ENCODE assay signal across 13 cellular contexts in the genomic region with DNA sequence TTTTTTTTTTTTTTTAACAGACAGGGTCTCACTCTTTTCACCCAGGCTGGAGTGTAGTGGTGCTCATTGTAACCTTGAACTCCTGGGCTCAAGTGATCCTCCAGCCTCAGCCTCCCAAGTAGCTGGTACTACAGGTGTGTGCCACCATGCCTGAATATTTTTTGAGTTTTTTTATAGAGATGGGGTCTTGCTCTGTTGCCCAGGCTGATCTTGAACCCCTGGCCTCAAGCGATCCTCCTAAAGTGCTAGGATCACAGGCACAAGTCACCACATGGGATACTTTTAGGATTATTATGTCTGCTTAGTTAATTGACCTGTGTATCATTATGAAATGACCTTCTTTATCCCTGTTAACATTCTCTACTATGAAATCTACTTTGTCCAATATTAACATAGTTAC. TPM values are rescaled to one million over a fixed set of nuclear protein-coding genes. Genes with fewer than 3 reads are reported as not detected.
DNase-seq lines count a peak whose midpoint lies in the region; ATAC-seq, FAIRE-seq and TF ChIP-seq lines count a peak whose summit lies in the region.
"Had no signal": no experiment of that assay in that cellular context is flagged by ENCODE, and none has a peak within 500 bp of the region (broad histone marks: within the 10 kb centered on the region; RNA-seq: fewer than 3 reads in every experiment).

No MANE protein-coding gene starts in this region.

- peak; percentile 35 for ATAC-seq in activated CD4-positive, alpha-beta T cell treated with anti-CD3 and anti-CD28 coated beads for 36 hours
- ATAC-seq in stimulated activated naive CD8-positive, alpha-beta T cell treated with anti-CD3 and anti-CD28 coated beads, Interleukin-15, Interleukin-2, amounts not matched to agents 100 U/mL and 50 U/mL, for 24 hours, result no peak

- H3K9ac ChIP-seq in endothelial cell of umbilical vein (replicated peaks; ENCODE audit: extremely low read depth, insufficient read depth, low read length) (no peak overlapping the region), neural progenitor cell (no peak overlapping the region)

- no TSS peak for BruUV-seq in endothelial cell of umbilical vein (replicated peaks; lab: Mats Ljungman, UMichigan)

- CTCF ChIA-PET in activated CD4-positive, alpha-beta T cell treated with anti-CD3 and anti-CD28 coated beads for 36 hours (lab: Charles Lee), result interaction anchor here (0.6 to 7.6 kb wide), 39 partner anchors 10 to 374 kb away, joined by 3 to 198 read pairs (median 7); a partner anchor contains a TSS
- CTCF ChIA-PET in endothelial cell of umbilical vein (lab: Charles Lee), result interaction anchor here (0.7 to 7.7 kb wide), 30 partner anchors 9 to 367 kb away, joined by 3 to 427 read pairs (median 6); a partner anchor contains a TSS

- no peak overlapping the region for H2AFZ ChIP-seq in endothelial cell of umbilical vein (ENCODE audit: low read depth, low read length)
- no peak overlapping the region for H2AFZ ChIP-seq in neural progenitor cell (replicated peaks)
- H2AFZ ChIP-seq: GM23338 had no signal

- H3K36me3 ChIP-seq in endothelial cell of umbilical vein (ENCODE audit: control insufficient read depth in 2 of 2, extremely low read depth in 1 of 2, insufficient read depth in 2 of 2, low read length in 2 of 2) (no peaks in the 10 kb centered on the region), neural progenitor cell (no peaks in the 10 kb centered on the region)
- H3K36me3 ChIP-seq: SJSA1 had no signal

- H4K20me1 ChIP-seq in endothelial cell of umbilical vein (replicated peaks; ENCODE audit: control insufficient read depth, extremely low read depth, insufficient read depth, low read length), result no peaks in the 10 kb centered on the region
- H4K20me1 ChIP-seq in neural progenitor cell (ENCODE audit: low read depth), result no peaks in the 10 kb centered on the region
- H4K20me1 ChIP-seq: BLaER1 treated with 17β-estradiol and CSF1 and Interleukin-3, amounts not matched to agents 10 nM and 100 nM had no signal

- no peak for TF ChIP-seq CTCF in endothelial cell of umbilical vein (IDR thresholded peaks at IDR 0.05; ENCODE audit: extremely low read depth in 1 of 2, insufficient read depth in 1 of 2, low read depth in 1 of 2, low read length in 2 of 2)
- TF ChIP-seq CTCF in neural progenitor cell (IDR thresholded peaks at IDR 0.05), result no peak

- no peaks in the 10 kb centered on the region for H3K9me1 ChIP-seq in endothelial cell of umbilical vein (replicated peaks; ENCODE audit: control insufficient read depth, extremely low read depth, insufficient read depth, low read length)

- H3K9me3 ChIP-seq in endothelial cell of umbilical vein (replicated peaks; ENCODE audit: control insufficient read depth, insufficient read depth, low read length), result no peaks in the 10 kb centered on the region
- no peaks in the 10 kb centered on the region for H3K9me3 ChIP-seq in neural progenitor cell (ENCODE audit: low read depth)
- H3K9me3 ChIP-seq: Caco-2, SJSA1 had no signal

- H3K27ac ChIP-seq in endothelial cell of umbilical vein (ENCODE audit: insufficient read depth, low read depth, low read length) (no peak overlapping the region), neural progenitor cell (no peak overlapping the region)
- H3K27ac ChIP-seq: 22Rv1; BLaER1 treated with 17β-estradiol and CSF1 and Interleukin-3, amounts not matched to agents 10 nM and 100 nM; SJSA1 had no signal

- no peak overlapping the region for H3K4me3 ChIP-seq in endothelial cell of umbilical vein (replicated peaks in 1 of 3; ENCODE audit: insufficient read depth in 1 of 3, low read depth in 1 of 3, low read length in 3 of 3)
- no peak overlapping the region for H3K4me3 ChIP-seq in neural progenitor cell
- H3K4me3 ChIP-seq: BLaER1 treated with 17β-estradiol and CSF1 and Interleukin-3, amounts not matched to agents 10 nM and 100 nM; GM23338; SJSA1 had no signal

- POLR2A ChIA-PET in activated CD4-positive, alpha-beta T cell treated with anti-CD3 and anti-CD28 coated beads for 36 hours (lab: Charles Lee), result interaction anchor here (0.6 to 1.3 kb wide), 5 partner anchors 10 to 56 kb away, joined by 3 to 5 read pairs (median 4); no protein-coding TSS in a partner anchor
- POLR2A ChIA-PET in endothelial cell of umbilical vein (lab: Charles Lee), result no interaction called here

- peak; percentile 26 for FAIRE-seq in endothelial cell of umbilical vein (lab: Jason Lieb, UNC)

- DNase-seq in activated CD4-positive, alpha-beta T cell treated with anti-CD3 and anti-CD28 coated beads for 36 hours, result peak; percentile 4
- DNase-seq in activated CD4-positive, alpha-beta T cell treated with anti-CD3 and anti-CD28 coated beads, Interleukin-2, amount 50 U/mL, for 4 hours, result no peak
- no peak for DNase-seq in stimulated activated naive CD8-positive, alpha-beta T cell treated with anti-CD3 and anti-CD28 coated beads, Interleukin-15, Interleukin-2, amounts not matched to agents 100 U/mL and 50 U/mL, for 24 hours
- DNase-seq in endothelial cell of umbilical vein (ENCODE audit: low read depth, low spot score) (no peak), erythroblast (lab: John Stamatoyannopoulos, UW) (no peak), neural progenitor cell (ENCODE audit: low spot score) (no peak), NOMO-1 (lab: John Stamatoyannopoulos, UW; ENCODE audit: unreplicated experiment in 2 of 2) (no peak)

- H3K27me3 ChIP-seq in endothelial cell of umbilical vein (ENCODE audit: control insufficient read depth in 2 of 2, insufficient read depth in 2 of 2, low read length in 2 of 2) (peaks cover 10 to 22% of the 10 kb centered on the region in 2 experiments), neural progenitor cell (no peaks in the 10 kb centered on the region)
- H3K27me3 ChIP-seq: BLaER1 treated with 17β-estradiol and CSF1 and Interleukin-3, amounts not matched to agents 10 nM and 100 nM; SJSA1 had no signal

- TF ChIP-seq POLR2A in endothelial cell of umbilical vein (IDR thresholded peaks at IDR 0.05; ENCODE audit: low read depth, low read length) (no peak), erythroblast (IDR thresholded peaks at IDR 0.05; ENCODE audit: low read length) (no peak)

- H3K36me3 Mint-ChIP-seq in activated CD4-positive, alpha-beta T cell treated with anti-CD3 and anti-CD28 coated beads for 36 hours (ENCODE audit: low read depth), result no peaks in the 10 kb centered on the region
- H3K36me3 Mint-ChIP-seq in stimulated activated naive CD8-positive, alpha-beta T cell treated with anti-CD3 and anti-CD28 coated beads, Interleukin-15, Interleukin-2, amounts not matched to agents 100 ng/mL and 50 ng/mL, for 24 hours (ENCODE audit: low read depth), result no peaks in the 10 kb centered on the region
- H3K36me3 Mint-ChIP-seq in neural progenitor cell, result no peaks in the 10 kb centered on the region

- H3F3A ChIP-seq in neural progenitor cell (ENCODE audit: low read depth), result no peaks in the 10 kb centered on the region

- no peak overlapping the region for H3K4me3 Mint-ChIP-seq in activated CD4-positive, alpha-beta T cell treated with anti-CD3 and anti-CD28 coated beads for 36 hours
- no peak overlapping the region for H3K4me3 Mint-ChIP-seq in stimulated activated naive CD8-positive, alpha-beta T cell treated with anti-CD3 and anti-CD28 coated beads, Interleukin-15, Interleukin-2, amounts not matched to agents 100 ng/mL and 50 ng/mL, for 24 hours
- H3K4me3 Mint-ChIP-seq in neural progenitor cell, result no peak overlapping the region
- H3K4me3 Mint-ChIP-seq: GM23338 had no signal

- no peaks in the 10 kb centered on the region for H3K27me3 Mint-ChIP-seq in activated CD4-positive, alpha-beta T cell treated with anti-CD3 and anti-CD28 coated beads for 36 hours
- no peaks in the 10 kb centered on the region for H3K27me3 Mint-ChIP-seq in stimulated activated naive CD8-positive, alpha-beta T cell treated with anti-CD3 and anti-CD28 coated beads, Interleukin-15, Interleukin-2, amounts not matched to agents 100 ng/mL and 50 ng/mL, for 24 hours
- H3K27me3 Mint-ChIP-seq in neural progenitor cell (ENCODE audit: insufficient read depth, low read depth), result peaks cover 14% of the 10 kb centered on the region

- intact Hi-C loops in activated CD4-positive, alpha-beta T cell treated with anti-CD3 and anti-CD28 coated beads for 36 hours (cut with DNase I, micrococcal nuclease), result loop anchor here (1.0 to 2.0 kb wide), 6 partner anchors 11 to 119 kb away; a partner anchor contains a TSS
- intact Hi-C loops in endothelial cell of umbilical vein (cut with micrococcal nuclease), result loop anchor here (1.0 to 2.0 kb wide), 3 partner anchors 29 to 119 kb away; no protein-coding TSS in a partner anchor

- H3K4me1 ChIP-seq in endothelial cell of umbilical vein (ENCODE audit: control insufficient read depth, extremely low read depth, insufficient read depth, low read length) (no peaks in the 10 kb centered on the region), neural progenitor cell (peaks cover 4% of the 10 kb centered on the region)
- H3K4me1 ChIP-seq: Caco-2, SJSA1 had no signal

- H3K79me2 ChIP-seq in endothelial cell of umbilical vein (ENCODE audit: control insufficient read depth, insufficient read depth, low read length) (no peaks in the 10 kb centered on the region), neural progenitor cell (ENCODE audit: low read depth) (no peaks in the 10 kb centered on the region)

- H3K9me3 Mint-ChIP-seq in activated CD4-positive, alpha-beta T cell treated with anti-CD3 and anti-CD28 coated beads for 36 hours (ENCODE audit: low read depth), result no peaks in the 10 kb centered on the region
- no peaks in the 10 kb centered on the region for H3K9me3 Mint-ChIP-seq in stimulated activated naive CD8-positive, alpha-beta T cell treated with anti-CD3 and anti-CD28 coated beads, Interleukin-15, Interleukin-2, amounts not matched to agents 100 ng/mL and 50 ng/mL, for 24 hours
- H3K9me3 Mint-ChIP-seq in neural progenitor cell, result no peaks in the 10 kb centered on the region
- H3K9me3 Mint-ChIP-seq: GM23338 had no signal

- H3K27ac Mint-ChIP-seq in activated CD4-positive, alpha-beta T cell treated with anti-CD3 and anti-CD28 coated beads for 36 hours, result no peak overlapping the region
- peak overlapping the region; percentile 56 for H3K27ac Mint-ChIP-seq in stimulated activated naive CD8-positive, alpha-beta T cell treated with anti-CD3 and anti-CD28 coated beads, Interleukin-15, Interleukin-2, amounts not matched to agents 100 ng/mL and 50 ng/mL, for 24 hours
- H3K27ac Mint-ChIP-seq in neural progenitor cell, result no peak overlapping the region
- H3K27ac Mint-ChIP-seq: GM23338 had no signal

- H3K4me1 Mint-ChIP-seq in activated CD4-positive, alpha-beta T cell treated with anti-CD3 and anti-CD28 coated beads for 36 hours, result peaks cover 26% of the 10 kb centered on the region
- H3K4me1 Mint-ChIP-seq in stimulated activated naive CD8-positive, alpha-beta T cell treated with anti-CD3 and anti-CD28 coated beads, Interleukin-15, Interleukin-2, amounts not matched to agents 100 ng/mL and 50 ng/mL, for 24 hours (ENCODE audit: low read depth), result peaks cover 26% of the 10 kb centered on the region
- H3K4me1 Mint-ChIP-seq in neural progenitor cell, result peaks cover 4% of the 10 kb centered on the region

- no peak overlapping the region for H3K4me2 ChIP-seq in endothelial cell of umbilical vein (ENCODE audit: insufficient read depth, low read length)
- no peak overlapping the region for H3K4me2 ChIP-seq in neural progenitor cell
- H3K4me2 ChIP-seq: GM23338 had no signal

- dilution Hi-C loops in endothelial cell of umbilical vein (cut with MboI; ENCODE audit: extremely low pct_ligation_motif_present, low sequenced_read_pairs), result no loop called here

RNA-seq across cellular contexts. Expression of a gene that starts 38.0 kb away (rescaled TPM):
- total RNA-seq in activated CD4-positive, alpha-beta T cell treated with anti-CD3 and anti-CD28 coated beads for 36 hours, result 100 to 1,000 TPM; 223 to 239 TPM
- 0.44 and 0.60 TPM in 2 replicates for total RNA-seq in endothelial cell of umbilical vein
- polyA plus RNA-seq in endothelial cell of umbilical vein, result 0.19 and 0.23 TPM in 2 replicates
- polyA plus RNA-seq in endothelial cell of umbilical vein (2011; cell fraction: cytosol; rRNA removed), result 0.30 and 0.36 TPM in 2 replicates
- 0.59 and 0.88 TPM in 2 replicates for polyA plus RNA-seq in endothelial cell of umbilical vein (2011; cell fraction: nucleus; rRNA removed)
- 0.29 and 0.44 TPM in 2 replicates for polyA plus RNA-seq in endothelial cell of umbilical vein (2012)
- polyA minus RNA-seq in endothelial cell of umbilical vein, result 1.3 and 3.1 TPM in 2 replicates
- 8.6 TPM for polyA minus RNA-seq in endothelial cell of umbilical vein (2011; cell fraction: cytosol; rRNA and poly(A)+ RNA removed)
- polyA minus RNA-seq in endothelial cell of umbilical vein (2011; cell fraction: nucleus; rRNA and poly(A)+ RNA removed), result 0.29 and 0.53 TPM in 2 replicates
- 0.19 and 0.43 TPM in 2 replicates for total RNA-seq in neural progenitor cell (ENCODE audit: low replicate concordance)

Comparison
In these comparisons a context has a peak if more than half of its experiments do, and no peak if none do; other contexts are left out.
1. RNA of a gene that starts 38.0 kb away (total RNA-seq): 223 to 239 TPM in activated CD4-positive, alpha-beta T cell treated with anti-CD3 and anti-CD28 coated beads for 36 hours; 0.44 to 0.60 TPM in endothelial cell of umbilical vein and 0.19 to 0.43 TPM in neural progenitor cell; every median in the first group is over 100 times any median in the second.